Comparison of ENCODE assay signal across 25 cellular contexts in the genomic region with DNA sequence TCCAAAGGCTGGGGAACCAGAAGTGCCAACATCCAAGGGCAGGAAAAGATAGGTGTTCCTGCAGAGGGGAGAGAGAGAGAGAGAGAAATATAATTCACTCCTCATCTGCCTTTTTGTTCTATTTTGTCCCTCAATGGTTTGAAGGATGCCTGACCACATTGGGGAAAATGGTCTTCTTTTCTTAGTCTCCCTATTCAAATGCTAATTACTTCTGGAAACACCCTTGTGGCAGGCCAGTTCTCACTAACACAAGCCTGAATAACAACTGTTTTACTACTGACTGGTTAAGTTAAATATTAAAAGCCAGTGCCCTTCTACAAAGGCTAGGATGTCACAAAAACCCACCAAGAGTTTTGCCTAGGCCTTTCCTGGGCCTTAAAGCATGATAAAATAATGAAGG.
"Had no signal": no experiment of that assay in that cellular context is flagged by ENCODE, and none has a peak within 500 bp of the region (broad histone marks: within the 10 kb centered on the region; RNA-seq: fewer than 3 reads in every experiment).

No MANE protein-coding gene starts in this region.

- DNase-seq: activated B cell treated with CpG ODN at 0.5 μM for 24 hours; activated CD4-positive, alpha-beta memory T cell treated with anti-CD3 and anti-CD28 coated beads for 36 hours; activated CD4-positive, alpha-beta T cell treated with anti-CD3 and anti-CD28 coated beads for 4 hours; activated gamma-delta T cell treated with Interleukin-2 at 50 U/mL for 16 hours; activated T-cell treated with anti-CD3 and anti-CD28 coated beads for 4 hours; adrenal gland; effector CD8-positive, alpha-beta T cell; heart left ventricle; kidney; left lung; mammary epithelial cell; midbrain; psoas muscle; right cardiac atrium; stimulated activated CD4-positive, alpha-beta T cell treated with anti-CD3 and anti-CD28 coated beads, Interleukin-15, amount 100 ng/mL, for 24 hours; stimulated activated CD4-positive, alpha-beta T cell treated with anti-CD3 and anti-CD28 coated beads, Interleukin-2, amount 100 ng/mL, for 48 hours; stimulated activated naive CD8-positive, alpha-beta T cell treated with anti-CD3 and anti-CD28 coated beads, Interleukin-15, amount 100 ng/mL, for 72 hours; trophoblast cell had no signal

- H3K36me3 ChIP-seq: adrenal gland, esophagus muscularis mucosa, gastroesophageal sphincter, heart left ventricle, left lung had no signal

- H3K27ac ChIP-seq: adrenal gland, esophagus muscularis mucosa, gastroesophageal sphincter, heart left ventricle, left lung, psoas muscle, skin epidermis had no signal

- H3K4me3 ChIP-seq: adrenal gland, esophagus muscularis mucosa, gastroesophageal sphincter, heart left ventricle, left lung, psoas muscle, skin epidermis had no signal

- H3K9me3 ChIP-seq: adrenal gland, esophagus muscularis mucosa, gastroesophageal sphincter, heart left ventricle, psoas muscle had no signal

- H3K4me1 Mint-ChIP-seq: activated B cell treated with CpG ODN at 0.5 μM for 24 hours; stimulated activated naive CD8-positive, alpha-beta T cell treated with anti-CD3 and anti-CD28 coated beads, Interleukin-15, amount 100 ng/mL, for 72 hours had no signal

- H3K27me3 ChIP-seq: adrenal gland, esophagus muscularis mucosa, gastroesophageal sphincter, heart left ventricle, left lung had no signal

- H3K27ac Mint-ChIP-seq: activated B cell treated with CpG ODN at 0.5 μM for 24 hours; activated CD4-positive, alpha-beta memory T cell treated with anti-CD3 and anti-CD28 coated beads for 36 hours; activated naive CD4-positive, alpha-beta T cell treated with anti-CD3 and anti-CD28 coated beads, Interleukin-2, amount 50 U/mL, for 72 hours; activated T-helper 1 cell treated with anti-CD3 and anti-CD28 coated beads, Interleukin-12 subunit alpha, Interleukin-12 subunit beta, Interleukin-2, Interleukin-4 antibody, amounts not matched to agents 30 ng/mL and 10 ng/mL and 1 ng/mL, durations not matched to agents 14 hours and 24 hours and 36 hours; dendritic cell treated with granulocyte-macrophage colony-stimulating factor and Interleukin-4, amounts not matched to agents 40 ng/mL and 50 ng/mL, for 4 days; stimulated activated naive CD8-positive, alpha-beta T cell treated with anti-CD3 and anti-CD28 coated beads, Interleukin-15, amount 100 ng/mL, for 72 hours; T-helper 2 cell treated with Interferon-gamma antibody and Interleukin-4, amounts not matched to agents 5 μg/mL and 100 μg/mL, for 36 hours had no signal

- ATAC-seq: activated naive CD4-positive, alpha-beta T cell treated with anti-CD3 and anti-CD28 coated beads, Interleukin-2, amount 50 U/mL, for 72 hours; gastroesophageal sphincter; heart left ventricle; left lung; psoas muscle; right cardiac atrium; stimulated activated naive CD8-positive, alpha-beta T cell treated with anti-CD3 and anti-CD28 coated beads, Interleukin-15, amount 100 ng/mL, for 72 hours had no signal

- H3K4me3 Mint-ChIP-seq: activated B cell treated with CpG ODN at 0.5 μM for 24 hours; activated CD4-positive, alpha-beta memory T cell treated with anti-CD3 and anti-CD28 coated beads for 36 hours; activated T-helper 1 cell treated with anti-CD3 and anti-CD28 coated beads, Interleukin-12 subunit alpha, Interleukin-12 subunit beta, Interleukin-2, Interleukin-4 antibody, amounts not matched to agents 30 ng/mL and 10 ng/mL and 1 ng/mL, durations not matched to agents 14 hours and 24 hours and 36 hours; dendritic cell treated with granulocyte-macrophage colony-stimulating factor and Interleukin-4, amounts not matched to agents 40 ng/mL and 50 ng/mL, for 4 days; stimulated activated naive CD8-positive, alpha-beta T cell treated with anti-CD3 and anti-CD28 coated beads, Interleukin-15, amount 100 ng/mL, for 72 hours; T-helper 2 cell treated with Interferon-gamma antibody and Interleukin-4, amounts not matched to agents 5 μg/mL and 100 μg/mL, for 36 hours had no signal

- H3K27me3 Mint-ChIP-seq: activated B cell treated with CpG ODN at 0.5 μM for 24 hours; activated CD4-positive, alpha-beta memory T cell treated with anti-CD3 and anti-CD28 coated beads for 36 hours; dendritic cell treated with granulocyte-macrophage colony-stimulating factor and Interleukin-4, amounts not matched to agents 40 ng/mL and 50 ng/mL, for 4 days; stimulated activated naive CD8-positive, alpha-beta T cell treated with anti-CD3 and anti-CD28 coated beads, Interleukin-15, amount 100 ng/mL, for 72 hours had no signal

- H3K4me1 ChIP-seq: adrenal gland, esophagus muscularis mucosa, gastroesophageal sphincter, heart left ventricle, left lung, psoas muscle had no signal

- H3K36me3 Mint-ChIP-seq: activated CD4-positive, alpha-beta memory T cell treated with anti-CD3 and anti-CD28 coated beads for 36 hours; activated naive CD4-positive, alpha-beta T cell treated with anti-CD3 and anti-CD28 coated beads, Interleukin-2, amount 50 U/mL, for 72 hours had no signal
